Comparison of ENCODE assay signal across 9 cellular contexts in genomic region chr2:57908736-57909161, GRCh38.
DNase-seq lines count a peak whose midpoint lies in the region; ATAC-seq and TF ChIP-seq lines count a peak whose summit lies in the region.
"Had no signal": no experiment of that assay in that cellular context is flagged by ENCODE, and none has a peak within 500 bp of the region (broad histone marks: within the 10 kb centered on the region; RNA-seq: fewer than 3 reads in every experiment).

No MANE protein-coding gene starts in this region.

- no peaks in the 10 kb centered on the region for H3K27me3 ChIP-seq in heart left ventricle
- no peaks in the 10 kb centered on the region for H3K27me3 ChIP-seq in mesendoderm (ENCODE audit: insufficient read depth, low read length, poor library complexity)

- H3K79me1 ChIP-seq in mesendoderm (ENCODE audit: low read length) = no peaks in the 10 kb centered on the region

- 56 to 70% (median 62%) methylated on average over 2 of the region's 2 CpGs for WGBS in heart left ventricle, 4 donors
- no CpG with 5 or more reads among the region's 2 CpGs for WGBS in mesendoderm (ENCODE audit: extremely low coverage, insufficient coverage, low lambda C conversion rate)

- no peak for TF ChIP-seq CTCF in heart left ventricle (IDR thresholded peaks at IDR 0.05)

- H3K4me3 ChIP-seq in heart left ventricle (no peak overlapping the region), mesendoderm (ENCODE audit: low read length) (no peak overlapping the region)
- H3K4me3 ChIP-seq: thoracic aorta had no signal

- intact Hi-C loops in heart left ventricle (cut with DNase I) = loop anchor here in 8 of 10 donors (5.0 to 10.0 kb wide), 5 partner anchors 336 to 546 kb away; partner anchors contain the start of gene FANCL (in 1 of the 8)

- H3K4ac ChIP-seq in mesendoderm (ENCODE audit: low read depth, low read length) = no peak overlapping the region

- no peaks in the 10 kb centered on the region for H3K9me3 ChIP-seq in heart left ventricle
- H3K9me3 ChIP-seq: thoracic aorta had no signal

- no peak overlapping the region for H3K18ac ChIP-seq in mesendoderm (ENCODE audit: low read length)

- DNase-seq in midbrain (lab: John Stamatoyannopoulos, UW) (peak; percentile 27), heart left ventricle (no peak), mesendoderm (no peak), cerebellar cortex (ENCODE audit: low spot score) (no peak)
- DNase-seq: NCI-H1436 had no signal

- no peak overlapping the region for H4K5ac ChIP-seq in mesendoderm (ENCODE audit: low read length)

- H3K79me2 ChIP-seq in mesendoderm (ENCODE audit: control insufficient read depth, insufficient read depth, low read length) = no peaks in the 10 kb centered on the region

- H3K27ac ChIP-seq in heart left ventricle (peak overlapping the region in 1 of 12 donors; percentile 48), mesendoderm (ENCODE audit: low read depth, low read length) (no peak overlapping the region)
- H3K27ac ChIP-seq: thoracic aorta had no signal

- H4K8ac ChIP-seq in mesendoderm (ENCODE audit: low read depth, low read length) = no peak overlapping the region

- no peak overlapping the region for H2BK120ac ChIP-seq in mesendoderm (ENCODE audit: low read depth, low read length)

- H3K4me1 ChIP-seq in heart left ventricle (peaks cover 0 to 20% (median 0%) of the 10 kb centered on the region in 12 donors), mesendoderm (ENCODE audit: control insufficient read depth, low read depth, low read length) (no peaks in the 10 kb centered on the region)

- H2BK15ac ChIP-seq in mesendoderm (replicated peaks; ENCODE audit: low read depth) = no peak overlapping the region

- H3K4me2 ChIP-seq in mesendoderm (ENCODE audit: low read length) = no peak overlapping the region

- H2AK5ac ChIP-seq in mesendoderm (ENCODE audit: low read length) = no peak overlapping the region

- H2BK5ac ChIP-seq in mesendoderm (ENCODE audit: low read length) = no peak overlapping the region

- no peak for TF ChIP-seq POLR2A in heart left ventricle (IDR thresholded peaks at IDR 0.05)

- H3K36me3 ChIP-seq in heart left ventricle = no peaks in the 10 kb centered on the region
- H3K36me3 ChIP-seq in mesendoderm (ENCODE audit: control insufficient read depth, insufficient read depth, low read length) = no peaks in the 10 kb centered on the region
- H3K36me3 ChIP-seq: thoracic aorta had no signal

- no peak overlapping the region for H3K23ac ChIP-seq in mesendoderm (ENCODE audit: low read length)

- ATAC-seq in GM18873 (IDR thresholded peaks at IDR 0.05; ENCODE audit: low FRiP score, unreplicated experiment) (peak; percentile 78), GM21529 (IDR thresholded peaks at IDR 0.05; ENCODE audit: unreplicated experiment) (peak; percentile 74), HG03439 (IDR thresholded peaks at IDR 0.05; ENCODE audit: unreplicated experiment) (peak; percentile 80), heart left ventricle (no peak)

- H3K56ac ChIP-seq in mesendoderm (ENCODE audit: low read length) = no peak overlapping the region

- no peak overlapping the region for H3K9ac ChIP-seq in mesendoderm (ENCODE audit: low read length)

Comparison
In these comparisons a context has a peak if more than half of its experiments do, and no peak if none do; other contexts are left out.
1. ATAC-seq: peak in GM18873 (single experiment), GM21529 (single experiment) and HG03439 (single experiment); none in heart left ventricle (0 of 4).